8 cellular contexts compared by ENCODE assay signal in genomic region chr20:57346477-57346876, GRCh38. TPM values are rescaled to one million over a fixed set of nuclear protein-coding genes. Genes with fewer than 3 reads are reported as not detected.
DNase-seq lines count a peak whose midpoint lies in the region; ATAC-seq, FAIRE-seq and TF ChIP-seq lines count a peak whose summit lies in the region.

No MANE protein-coding gene starts in this region.

- peaks cover 3% of the 10 kb centered on the region for H3K27me3 Mint-ChIP-seq in chondrocyte (ENCODE audit: low read depth)

- H3K36me3 Mint-ChIP-seq in chondrocyte (ENCODE audit: low read depth), result no peaks in the 10 kb centered on the region

- no peaks in the 10 kb centered on the region for H3K36me3 ChIP-seq in right lobe of liver

- H3K4me1 ChIP-seq in right lobe of liver, result no peaks in the 10 kb centered on the region

- TF ChIP-seq POLR2A in right lobe of liver (IDR thresholded peaks at IDR 0.05), result no peak

- intact Hi-C loops in right lobe of liver (cut with DNase I), result loop anchor here (5.0 kb wide), 2 partner anchors 254 to 259 kb away; no protein-coding TSS in a partner anchor

- H3K4me3 ChIP-seq in right lobe of liver, result no peak overlapping the region

- FAIRE-seq in GM19239 (lab: Jason Lieb, UNC), result peak; percentile 88

- H3K27ac Mint-ChIP-seq in chondrocyte (ENCODE audit: unreplicated experiment), result no peak overlapping the region

- H3K27ac ChIP-seq in right lobe of liver, result no peak overlapping the region

- H3K4me3 Mint-ChIP-seq in chondrocyte (ENCODE audit: unreplicated experiment), result no peak overlapping the region

- H3K27me3 ChIP-seq in right lobe of liver, result no peaks in the 10 kb centered on the region

- DNase-seq in AG08395 (ENCODE audit: low spot score), result peak; percentile 70
- DNase-seq in GM19239 (ENCODE audit: insufficient read length, low spot score), result no peak
- peak; percentile 76 for DNase-seq in NCI-H2196 (lab: John Stamatoyannopoulos, UW; ENCODE audit: unreplicated experiment)
- peak; percentile 41 for DNase-seq in activated CD4-positive, alpha-beta T cell treated with anti-CD3 and anti-CD28 coated beads for 1 hour
- DNase-seq in chondrocyte (ENCODE audit: low spot score), result no peak
- peak; percentile 65 to 70 (median 69) for DNase-seq in right lobe of liver
- peak; percentile 32 for DNase-seq in stimulated activated CD8-positive, alpha-beta memory T cell treated with anti-CD3 and anti-CD28 coated beads, Interleukin-12 subunit alpha, Interleukin-12 subunit beta, amount 100 ng/mL, for 24 hours (ENCODE audit: extremely low read depth)

- ATAC-seq in right lobe of liver (peak; percentile 78 to 81 (median 80)), GM18511 (IDR thresholded peaks at IDR 0.05; ENCODE audit: unreplicated experiment) (no peak)

- TF ChIP-seq CTCF in chondrocyte (IDR thresholded peaks at IDR 0.05) (peak; percentile 95), right lobe of liver (IDR thresholded peaks at IDR 0.05) (peak; percentile 68 to 79 (median 74))

- H3K4me1 Mint-ChIP-seq in chondrocyte (ENCODE audit: low read depth), result no peaks in the 10 kb centered on the region

- H3K9me3 Mint-ChIP-seq in chondrocyte (ENCODE audit: low read depth), result no peaks in the 10 kb centered on the region

- no peaks in the 10 kb centered on the region for H3K9me3 ChIP-seq in right lobe of liver

- WGBS in right lobe of liver (ENCODE audit: insufficient coverage, low coverage, low lambda C conversion rate, missing lambda C conversion rate), result 0% methylated on average over 4 of the region's 4 CpGs

RNA-seq across cellular contexts. Expression of gene RAE1, which starts 4.6 kb away (rescaled TPM):
- 17.6 to 22.3 TPM (median 19.0 TPM) in 3 replicates for total RNA-seq in chondrocyte
- 10 to 100 TPM in 4 of 6 experiments, 1 to 10 TPM in 2; 8.6 to 22.1 (median 11.1) TPM for total RNA-seq in right lobe of liver

RNA-seq across cellular contexts. Expression of gene SPO11, which starts 16.9 kb away (rescaled TPM):
- total RNA-seq in chondrocyte (not detected in 3 replicates), right lobe of liver (not detected)

RNA-seq across cellular contexts. Expression of gene RBM38, which starts 44.7 kb away (rescaled TPM):
- 10.8 to 12.0 TPM (median 11.2 TPM) in 3 replicates for total RNA-seq in chondrocyte
- total RNA-seq in right lobe of liver, result 10 to 100 TPM in 3 of 6 experiments, 1 to 10 TPM in 3; 3.9 to 16.9 (median 9.6) TPM

Comparison
In these comparisons a context has a peak if more than half of its experiments do, and no peak if none do; other contexts are left out.
1. DNase-seq: peak in AG08395 (single experiment), NCI-H2196 (single experiment), activated CD4-positive, alpha-beta T cell treated with anti-CD3 and anti-CD28 coated beads for 1 hour (single experiment), right lobe of liver (3 of 3) and stimulated activated CD8-positive, alpha-beta memory T cell treated with anti-CD3 and anti-CD28 coated beads, Interleukin-12 subunit alpha, Interleukin-12 subunit beta, amount 100 ng/mL, for 24 hours (single experiment); none in GM19239 (single experiment) and chondrocyte (single experiment).